Comparison of ENCODE assay signal across 8 cellular contexts in genomic region chr6:27517928-27518787, GRCh38. TPM values are rescaled to one million over a fixed set of nuclear protein-coding genes. Genes with fewer than 3 reads are reported as not detected.
DNase-seq lines count a peak whose midpoint lies in the region; ATAC-seq and TF ChIP-seq lines count a peak whose summit lies in the region.

No MANE protein-coding gene starts in this region.

- peaks cover 11 to 19% (median 15%) of the 10 kb centered on the region in 4 donors for H3K4me1 Mint-ChIP-seq in CD4-positive, CD25-positive, alpha-beta regulatory T cell
- peaks cover 16% of the 10 kb centered on the region for H3K4me1 Mint-ChIP-seq in HFFc6 (ENCODE audit: low read depth)

- peak overlapping the region; percentile 88 for H3K9ac ChIP-seq in SK-N-MC (ENCODE audit: insufficient read length)

- H3K27me3 Mint-ChIP-seq in CD4-positive, CD25-positive, alpha-beta regulatory T cell, result peaks cover 57% of the 10 kb centered on the region
- peaks cover 17% of the 10 kb centered on the region for H3K27me3 Mint-ChIP-seq in HFFc6 (ENCODE audit: insufficient read depth)

- intact Hi-C loops in ovary (cut with DNase I), result loop anchor here in 2 of 4 donors (5.0 to 10.0 kb wide), 3 partner anchors 234 to 377 kb away; a partner anchor contains a TSS

- TF ChIP-seq POLR2A in ovary (IDR thresholded peaks at IDR 0.05), result no peak

- H3K9me3 ChIP-seq in CD4-positive, CD25-positive, alpha-beta regulatory T cell (ENCODE audit: control insufficient read depth in 2 of 2, low read length in 2 of 2), result no peaks in the 10 kb centered on the region
- H3K9me3 ChIP-seq in SK-N-MC (ENCODE audit: low read depth, low read length) (no peaks in the 10 kb centered on the region), ovary (no peaks in the 10 kb centered on the region)

- H3K27ac ChIP-seq in CD4-positive, CD25-positive, alpha-beta regulatory T cell (ENCODE audit: insufficient read depth, low read length, poor library complexity, severe bottlenecking), result no peak overlapping the region
- H3K27ac ChIP-seq in SK-N-MC, result peak overlapping the region; percentile 85
- peak overlapping the region; percentile 57 for H3K27ac ChIP-seq in epithelial cell of prostate
- peak overlapping the region in 1 of 2 donors; percentile 89 for H3K27ac ChIP-seq in ovary

- no peaks in the 10 kb centered on the region for H3K36me3 ChIP-seq in CD4-positive, CD25-positive, alpha-beta regulatory T cell (ENCODE audit: control insufficient read depth, insufficient read depth, low read length)
- H3K36me3 ChIP-seq in SK-N-MC (ENCODE audit: insufficient read depth, low read length), result no peaks in the 10 kb centered on the region
- no peaks in the 10 kb centered on the region for H3K36me3 ChIP-seq in ovary

- peak overlapping the region; percentile 91 to 96 (median 93) for H3K4me3 Mint-ChIP-seq in CD4-positive, CD25-positive, alpha-beta regulatory T cell
- peak overlapping the region; percentile 91 for H3K4me3 Mint-ChIP-seq in HFFc6

- H3K4me3 ChIP-seq in CD4-positive, CD25-positive, alpha-beta regulatory T cell (ENCODE audit: low read depth, low read length), result peak overlapping the region; percentile 81
- H3K4me3 ChIP-seq in SK-N-MC (peak overlapping the region; percentile 99), ovary (peak overlapping the region; percentile 68)

- H3K9me3 Mint-ChIP-seq in CD4-positive, CD25-positive, alpha-beta regulatory T cell, result peaks cover 0 to 2% (median 0%) of the 10 kb centered on the region in 7 donors
- H3K9me3 Mint-ChIP-seq in HFFc6, result no peaks in the 10 kb centered on the region

- H3K36me3 Mint-ChIP-seq in CD4-positive, CD25-positive, alpha-beta regulatory T cell, result no peaks in the 10 kb centered on the region
- no peaks in the 10 kb centered on the region for H3K36me3 Mint-ChIP-seq in HFFc6 (ENCODE audit: low read depth)

- no peak for DNase-seq in CD4-positive, CD25-positive, alpha-beta regulatory T cell
- DNase-seq in HFFc6 (no peak), SK-N-MC (ENCODE audit: low read depth, low spot score) (no peak), epithelial cell of prostate (ENCODE audit: low read depth, low spot score) (no peak), ovary (no peak), NCI-H2107 (lab: John Stamatoyannopoulos, UW) (no peak), GM20000 (ENCODE audit: low spot score) (no peak), globus pallidus (ENCODE audit: low spot score) (no peak)

- TF ChIP-seq CTCF in HFFc6 (IDR thresholded peaks at IDR 0.05) (no peak), ovary (IDR thresholded peaks at IDR 0.05) (no peak), GM20000 (IDR thresholded peaks at IDR 0.05; ENCODE audit: extremely low read depth, missing control alignments) (no peak)

- peaks cover 37% of the 10 kb centered on the region for H3K27me3 ChIP-seq in CD4-positive, CD25-positive, alpha-beta regulatory T cell (ENCODE audit: control insufficient read depth, insufficient read depth, low read length)
- no peaks in the 10 kb centered on the region for H3K27me3 ChIP-seq in ovary

- peak overlapping the region in 1 of 3 donors; percentile 92 for H3K27ac Mint-ChIP-seq in CD4-positive, CD25-positive, alpha-beta regulatory T cell
- H3K27ac Mint-ChIP-seq in HFFc6, result peak overlapping the region; percentile 77; the same call in 1 of the 2 replicates

- WGBS in ovary, 3 donors, result 22 to 36% (median 27%) methylated on average over 12 of the region's 12 CpGs

- ATAC-seq in CD4-positive, CD25-positive, alpha-beta regulatory T cell (ENCODE audit: low read depth in 2 of 2), result no peak

- no peak for TF ChIP-seq EP300 in ovary (IDR thresholded peaks at IDR 0.05)

- H3K4me1 ChIP-seq in CD4-positive, CD25-positive, alpha-beta regulatory T cell (ENCODE audit: control insufficient read depth, insufficient read depth, low read length, poor library complexity, severe bottlenecking), result peaks cover 16% of the 10 kb centered on the region
- no peaks in the 10 kb centered on the region for H3K4me1 ChIP-seq in ovary (ENCODE audit: insufficient read depth)

RNA-seq across cellular contexts. Expression of gene ZNF184, which starts 45.3 kb away (rescaled TPM):
- total RNA-seq in CD4-positive, CD25-positive, alpha-beta regulatory T cell, result 14.9 TPM
- 10 to 100 TPM in 1 of 4 donors, 1 to 10 TPM in 3; 6.1 to 13.1 (median 7.7) TPM for polyA plus RNA-seq in CD4-positive, CD25-positive, alpha-beta regulatory T cell
- total RNA-seq in HFFc6 (2021; fragmentation: NEBNext Ultra II Directional; extraction: Animal tissue kit (Norgen Biotek cat#: 25700)), result 1 to 10 TPM; 3.8 to 5.2 (median 4.1) TPM
- total RNA-seq in ovary, result 10 to 100 TPM in 2 of 7 donors, 1 to 10 TPM in 5; 5.2 to 11.5 (median 8.3) TPM
- polyA plus RNA-seq in ovary, result 1 to 10 TPM; 4.4 to 5.3 TPM
